Comparison of ENCODE assay signal across 1 cellular context in genomic region chr15:79923068-79923514, GRCh38.
TF ChIP-seq lines count a peak whose summit lies in the region.

No MANE protein-coding gene starts in this region.

TF ChIP-seq in HEK293, 187 proteins besides CTCF, POLR2A, EP300 and RAD21 (continued from another document):
- TF ChIP-seq ZNF280C (tag by site-specific recombination; IDR thresholded peaks at IDR 0.05) = no peak
- TF ChIP-seq ZNF423 (tag by site-specific recombination; IDR thresholded peaks at IDR 0.05) = peak; percentile 55; the same call in 1 of the 2 replicates
- TF ChIP-seq ZNF792 (tag by site-specific recombination; IDR thresholded peaks at IDR 0.05) = 0 out of 2 replicates have a peak, but pooled peaks have one; percentile 54
- peak; percentile 80 for TF ChIP-seq ZBTB10 (tag by site-specific recombination; IDR thresholded peaks at IDR 0.05)
- TF ChIP-seq ZNF76 (tag by site-specific recombination; IDR thresholded peaks at IDR 0.05; ENCODE audit: borderline replicate concordance, low read depth) = 0 out of 2 replicates have a peak, but pooled peaks have one; percentile 14
- no peak for TF ChIP-seq BCL11B (tag by site-specific recombination; IDR thresholded peaks at IDR 0.05; ENCODE audit: low read depth)
- TF ChIP-seq PBX3 (CRISPR knock-in tag; IDR thresholded peaks at IDR 0.05) = no peak
- peak; percentile 83; the same call in 1 of the 2 replicates for TF ChIP-seq ZFP37 (tag by site-specific recombination; IDR thresholded peaks at IDR 0.05)
- TF ChIP-seq MYNN (tag by site-specific recombination; IDR thresholded peaks at IDR 0.05; ENCODE audit: borderline replicate concordance) = no peak
- TF ChIP-seq ZNF548 (tag by site-specific recombination; IDR thresholded peaks at IDR 0.05) = no peak
- no peak for TF ChIP-seq REPIN1 (tag by site-specific recombination; IDR thresholded peaks at IDR 0.05; ENCODE audit: low read depth)
- no peak for TF ChIP-seq ZNF302 (tag by site-specific recombination; IDR thresholded peaks at IDR 0.05; ENCODE audit: low read depth)
